Comparison of ENCODE assay signal across 9 cellular contexts in the genomic region with DNA sequence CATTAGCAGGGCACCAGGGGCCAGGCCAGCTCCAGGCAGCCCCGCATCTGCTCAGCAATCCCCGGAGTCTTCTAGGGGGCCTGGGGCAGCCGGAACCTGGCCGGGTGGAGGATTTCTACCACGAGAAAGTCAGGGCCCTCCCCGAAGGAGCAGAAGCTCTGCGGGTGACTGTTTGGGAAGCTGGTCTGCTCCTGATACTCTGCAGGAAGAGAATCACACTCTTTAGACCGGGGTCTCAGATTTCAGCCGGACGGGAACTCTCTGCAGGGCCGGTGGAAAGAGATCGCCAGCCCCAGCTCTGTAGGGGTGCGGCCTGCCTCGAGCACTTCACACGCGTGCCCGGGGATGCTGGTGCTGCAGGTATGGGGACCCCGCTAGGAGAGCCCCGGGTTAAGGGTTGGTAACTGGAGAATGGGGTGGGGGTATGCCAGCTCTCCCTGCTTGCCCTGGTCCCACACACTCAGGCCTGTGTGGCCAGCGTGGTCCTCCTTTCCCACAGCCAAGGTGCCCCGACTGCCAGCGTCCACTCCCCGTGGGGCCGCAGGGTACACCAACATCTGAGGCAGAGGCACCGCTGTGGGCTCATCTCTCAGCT. TPM values are rescaled to one million over a fixed set of nuclear protein-coding genes. Genes with fewer than 3 reads are reported as not detected.
DNase-seq lines count a peak whose midpoint lies in the region; ATAC-seq and TF ChIP-seq lines count a peak whose summit lies in the region.
"Had no signal": no experiment of that assay in that cellular context is flagged by ENCODE, and none has a peak within 500 bp of the region (broad histone marks: within the 10 kb centered on the region; RNA-seq: fewer than 3 reads in every experiment).

No MANE protein-coding gene starts in this region.

- H3K27me3 Mint-ChIP-seq in endodermal cell (ENCODE audit: insufficient read depth): no peaks in the 10 kb centered on the region

- H3K79me1 ChIP-seq in neuronal stem cell (ENCODE audit: low read depth, low read length): peaks cover 13% of the 10 kb centered on the region

- H3K36me3 ChIP-seq in OCI-LY1 (ENCODE audit: insufficient read depth, low read length) (no peaks in the 10 kb centered on the region), endodermal cell (ENCODE audit: control insufficient read depth, insufficient read depth, low read length) (no peaks in the 10 kb centered on the region), neuronal stem cell (replicated peaks in 1 of 2; ENCODE audit: control insufficient read depth in 2 of 2, insufficient read depth in 2 of 2, low read length in 2 of 2) (peaks cover 0 to 30% of the 10 kb centered on the region in 2 donors)
- H3K36me3 ChIP-seq: thyroid gland had no signal

- no peaks in the 10 kb centered on the region for H3K79me2 ChIP-seq in OCI-LY1 (ENCODE audit: insufficient read depth, low read length)

- H3F3A ChIP-seq in OCI-LY1 (ENCODE audit: insufficient read depth, low read length): no peaks in the 10 kb centered on the region; the same call in 1 of the 2 replicates

- peak overlapping the region; percentile 28 for H3K4me3 Mint-ChIP-seq in endodermal cell

- no peaks in the 10 kb centered on the region for H3K27me3 ChIP-seq in OCI-LY1 (ENCODE audit: insufficient read depth, low read length)
- H3K27me3 ChIP-seq in endodermal cell (ENCODE audit: control insufficient read depth, insufficient read depth, low read length, poor library complexity, severe bottlenecking): no peaks in the 10 kb centered on the region
- H3K27me3 ChIP-seq in neuronal stem cell (ENCODE audit: control insufficient read depth in 3 of 3, insufficient read depth in 3 of 3, low read depth in 1 of 3, low read length in 3 of 3): no peaks in the 10 kb centered on the region
- H3K27me3 ChIP-seq: thyroid gland had no signal

- peak overlapping the region; percentile 89 for H2BK120ac ChIP-seq in neuronal stem cell (ENCODE audit: low read depth, low read length)

- WGBS in endodermal cell (ENCODE audit: insufficient coverage in 1 of 2, insufficient read length in 1 of 2), 2 experiments: 25 to 39% methylated on average over 15 to 25 of the region's 25 CpGs
- no CpG with 5 or more reads among the region's 25 CpGs for WGBS in neuronal stem cell (ENCODE audit: extremely low coverage in 2 of 2, insufficient read length in 2 of 2, insufficient replicate concordance in 1 of 2), 2 donors

- H3K9me3 Mint-ChIP-seq in endodermal cell: no peaks in the 10 kb centered on the region

- H4K91ac ChIP-seq in neuronal stem cell (ENCODE audit: low read depth, low read length, poor library complexity): peak overlapping the region; percentile 22

- peak overlapping the region; percentile 97 for H3K18ac ChIP-seq in neuronal stem cell (ENCODE audit: low read length)

- peak overlapping the region; percentile 100 for H2BK15ac ChIP-seq in neuronal stem cell (ENCODE audit: low read length)

- H2AFZ ChIP-seq in OCI-LY1 (ENCODE audit: low read length): no peak overlapping the region
- H2AFZ ChIP-seq in neuronal stem cell (ENCODE audit: low read length): peak overlapping the region; percentile 58

- H3K4ac ChIP-seq in neuronal stem cell (ENCODE audit: low read length): peak overlapping the region; percentile 86

- H3K4me1 ChIP-seq in OCI-LY1 (ENCODE audit: insufficient read depth, low read length, severe bottlenecking): peaks cover 37% of the 10 kb centered on the region
- peaks cover 11% of the 10 kb centered on the region for H3K4me1 ChIP-seq in endodermal cell (ENCODE audit: control insufficient read depth, insufficient read depth, low read length)
- H3K4me1 ChIP-seq in neuronal stem cell (ENCODE audit: control insufficient read depth in 2 of 2, insufficient read depth in 1 of 2, low read depth in 1 of 2, low read length in 2 of 2): peaks cover 27 to 32% of the 10 kb centered on the region in 2 donors

- ATAC-seq in HG02840 (IDR thresholded peaks at IDR 0.05; ENCODE audit: low FRiP score, unreplicated experiment): no peak

- peaks cover 4% of the 10 kb centered on the region for H3K36me3 Mint-ChIP-seq in endodermal cell (ENCODE audit: low read depth)

- H2AK5ac ChIP-seq in neuronal stem cell (ENCODE audit: low read depth, low read length): peak overlapping the region; percentile 99

- no peak overlapping the region for H4K8ac ChIP-seq in neuronal stem cell (ENCODE audit: low read depth, low read length)

- TF ChIP-seq CTCF in OCI-LY1 (IDR thresholded peaks at IDR 0.05; ENCODE audit: low read length) (no peak), endodermal cell (conservative IDR thresholded peaks at IDR 0.05) (no peak)

- H3K27ac ChIP-seq in OCI-LY1 (ENCODE audit: low read depth, low read length, poor library complexity, severe bottlenecking): peak overlapping the region; percentile 93
- peak overlapping the region; percentile 84 for H3K27ac ChIP-seq in endodermal cell (ENCODE audit: low read depth, low read length)
- peak overlapping the region; percentile 72 for H3K27ac ChIP-seq in neuronal stem cell (replicated peaks; ENCODE audit: low read length)
- no peak overlapping the region for H3K27ac ChIP-seq in caudate nucleus (ENCODE audit: low read depth, low read length)
- H3K27ac ChIP-seq: thyroid gland had no signal

- H2BK5ac ChIP-seq in neuronal stem cell (ENCODE audit: low read length): peak overlapping the region; percentile 56

- H3K9me3 ChIP-seq in OCI-LY1 (ENCODE audit: low read length): no peaks in the 10 kb centered on the region
- H3K9me3 ChIP-seq in endodermal cell (ENCODE audit: control insufficient read depth, low read length): no peaks in the 10 kb centered on the region
- H3K9me3 ChIP-seq in neuronal stem cell (replicated peaks in 1 of 2; ENCODE audit: control insufficient read depth in 2 of 2, insufficient read depth in 1 of 2, low read depth in 1 of 2, low read length in 2 of 2): no peaks in the 10 kb centered on the region
- H3K9me3 ChIP-seq: thyroid gland had no signal

- peak; percentile 24 for DNase-seq in DMS79 (lab: John Stamatoyannopoulos, UW)
- peak; percentile 79 for DNase-seq in endodermal cell
- no peak for DNase-seq in neuronal stem cell (ENCODE audit: low spot score)
- no peak for DNase-seq in caudate nucleus (lab: John Stamatoyannopoulos, UW)
- DNase-seq in NCI-H2107 treated with DMSO at 0.1 percent for 48 hours (lab: John Stamatoyannopoulos, UW; ENCODE audit: unreplicated experiment): no peak
- DNase-seq in stimulated activated CD4-positive, alpha-beta T cell treated with anti-CD3 and anti-CD28 coated beads, Interleukin-4, amount 100 ng/mL, for 24 hours: no peak

- H3K9ac ChIP-seq in OCI-LY1 (ENCODE audit: low read length) (no peak overlapping the region; the same call in 1 of the 2 replicates), endodermal cell (ENCODE audit: extremely low read depth, low read length, poor library complexity, severe bottlenecking) (no peak overlapping the region), neuronal stem cell (ENCODE audit: low read depth, low read length, poor library complexity) (no peak overlapping the region)

- H3K23ac ChIP-seq in neuronal stem cell (ENCODE audit: low read depth, low read length, poor library complexity): no peak overlapping the region

- H3K14ac ChIP-seq in neuronal stem cell (ENCODE audit: low read length): no peak overlapping the region

- no peak overlapping the region for H3K4me2 ChIP-seq in OCI-LY1 (ENCODE audit: low read length)
- peak overlapping the region; percentile 43 for H3K4me2 ChIP-seq in neuronal stem cell (ENCODE audit: insufficient read depth, low read length, poor library complexity, severe bottlenecking)

- H3K9me2 ChIP-seq in OCI-LY1 (ENCODE audit: low read depth, low read length): no peaks in the 10 kb centered on the region

- no peak overlapping the region for H3K4me3 ChIP-seq in OCI-LY1 (ENCODE audit: low read depth, low read length, poor library complexity, severe bottlenecking)
- H3K4me3 ChIP-seq in endodermal cell (ENCODE audit: low read length): peak overlapping the region; percentile 53
- H3K4me3 ChIP-seq in neuronal stem cell (ENCODE audit: low read length in 2 of 2): no peak overlapping the region
- H3K4me3 ChIP-seq: thyroid gland had no signal

- H3K27ac Mint-ChIP-seq in endodermal cell: peak overlapping the region; percentile 84

- H3K4me1 Mint-ChIP-seq in endodermal cell: peaks cover 37% of the 10 kb centered on the region

- no peaks in the 10 kb centered on the region for H4K20me1 ChIP-seq in OCI-LY1 (ENCODE audit: insufficient read depth, low read length)

- H2BK12ac ChIP-seq in neuronal stem cell (ENCODE audit: low read length): no peak overlapping the region

RNA-seq across cellular contexts. Expression of a gene that starts 20.1 kb away (rescaled TPM):
- total RNA-seq in endodermal cell: 10 to 100 TPM in 1 of 2 donors, 1 to 10 TPM in 1; 6.3 to 12.0 TPM
- 27.0 TPM for polyA plus RNA-seq in endodermal cell (2013, experiment 1 of 2)
- polyA plus RNA-seq in endodermal cell (2013, experiment 2 of 2): 25.2 TPM
- polyA plus RNA-seq in neuronal stem cell (2013, experiment 1 of 2): 9.5 TPM
- polyA plus RNA-seq in neuronal stem cell (2013, experiment 2 of 2): 8.9 TPM

Comparison
In these comparisons a context has a peak if more than half of its experiments do, and no peak if none do; other contexts are left out.
1. DNase-seq: peak in DMS79 (single experiment) and endodermal cell (single experiment); none in neuronal stem cell (single experiment), caudate nucleus (0 of 61), NCI-H2107 treated with DMSO at 0.1 percent for 48 hours (single experiment) and stimulated activated CD4-positive, alpha-beta T cell treated with anti-CD3 and anti-CD28 coated beads, Interleukin-4, amount 100 ng/mL, for 24 hours (single experiment).